Comparison of ENCODE assay signal across 8 cellular contexts in the genomic region with DNA sequence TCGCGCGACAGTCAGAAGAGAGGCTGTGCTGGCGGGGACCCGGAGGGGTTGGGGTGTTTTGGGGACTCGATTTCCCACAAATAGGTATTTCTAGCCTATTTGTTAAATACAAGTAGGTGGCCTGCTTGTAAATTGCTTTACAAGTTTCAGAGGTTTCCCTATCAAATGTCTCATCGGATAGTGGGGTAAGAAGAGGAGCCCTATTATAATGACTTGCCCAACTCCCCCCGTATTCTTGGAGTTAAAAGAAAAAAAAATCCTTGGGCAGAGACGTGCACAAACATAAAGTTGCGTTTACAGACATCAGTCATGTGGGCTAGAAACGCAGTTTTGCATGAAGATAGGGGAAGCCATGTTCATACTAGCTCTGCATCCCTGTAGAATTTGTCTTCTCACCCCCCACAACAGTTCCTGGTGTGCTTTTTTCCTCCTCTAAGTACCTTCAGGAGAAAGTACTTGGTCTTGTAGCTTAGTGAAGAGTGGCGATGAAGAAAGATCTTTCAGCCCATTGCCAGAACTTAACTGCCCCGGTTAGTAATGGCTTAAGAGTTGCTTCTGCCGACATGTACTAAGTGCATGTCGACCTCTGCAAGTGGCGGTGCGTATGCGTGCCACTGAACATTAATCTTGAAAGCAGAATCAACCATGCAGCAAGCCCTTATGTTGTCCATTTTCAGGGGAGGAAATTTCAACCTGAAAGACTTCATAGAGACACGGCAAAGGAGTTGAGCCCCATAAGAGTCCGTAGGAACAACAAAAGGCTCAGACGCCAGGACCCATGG. TPM values are rescaled to one million over a fixed set of nuclear protein-coding genes. Genes with fewer than 3 reads are reported as not detected.
DNase-seq lines count a peak whose midpoint lies in the region; ATAC-seq, FAIRE-seq and TF ChIP-seq lines count a peak whose summit lies in the region.

No MANE protein-coding gene starts in this region.

- H3K27me3 ChIP-seq in breast epithelium, result no peaks in the 10 kb centered on the region

- peak; percentile 28 for ATAC-seq in HG03378 (IDR thresholded peaks at IDR 0.05; ENCODE audit: unreplicated experiment)
- ATAC-seq in naive B cell (ENCODE audit: low read depth in 2 of 2), result no peak
- no peak for ATAC-seq in GM19035 (IDR thresholded peaks at IDR 0.05; ENCODE audit: unreplicated experiment)

- no peak for TF ChIP-seq CTCF in breast epithelium (IDR thresholded peaks at IDR 0.05)

- no peaks in the 10 kb centered on the region for H3K9me3 Mint-ChIP-seq in naive B cell

- H3K27ac ChIP-seq in breast epithelium, result peak overlapping the region; percentile 97 to 98

- intact Hi-C loops in breast epithelium (cut with DNase I; ENCODE audit: low total_unique reads), result no loop called here

- DNase-seq in GM12891 (ENCODE audit: insufficient read length, low spot score) (no peak), breast epithelium (ENCODE audit: low spot score in 2 of 2) (no peak), naive B cell (no peak), DMS79 treated with DMSO at 0.1 percent for 48 hours (lab: John Stamatoyannopoulos, UW) (no peak), EL (no peak), LoVo (ENCODE audit: low spot score) (no peak)

- H3K4me1 ChIP-seq in breast epithelium, result peaks cover 0 to 22% of the 10 kb centered on the region in 2 donors

- H3K27ac Mint-ChIP-seq in naive B cell, result peak overlapping the region; percentile 94 to 99 (median 98)

- peaks cover 33 to 43% (median 35%) of the 10 kb centered on the region in 3 donors for H3K4me1 Mint-ChIP-seq in naive B cell

- H3K4me3 Mint-ChIP-seq in naive B cell, result peak overlapping the region; percentile 92 to 99 (median 98)

- H3K4me3 ChIP-seq in breast epithelium, result peak overlapping the region; percentile 82 to 96 (median 90)

- no peaks in the 10 kb centered on the region for H3K9me3 ChIP-seq in breast epithelium

- TF ChIP-seq POLR2A in GM12891 (IDR thresholded peaks at IDR 0.05; ENCODE audit: low read depth, low read length), result no peak; the same call in 1 of the 2 replicates
- TF ChIP-seq POLR2A in breast epithelium (IDR thresholded peaks at IDR 0.05), result no peak

- no peak for FAIRE-seq in GM12891 (lab: Jason Lieb, UNC)

- no peaks in the 10 kb centered on the region for H3K27me3 Mint-ChIP-seq in naive B cell

- H3K36me3 Mint-ChIP-seq in naive B cell, result peaks cover 0 to 7% of the 10 kb centered on the region in 2 donors

- no peaks in the 10 kb centered on the region for H3K36me3 ChIP-seq in breast epithelium

TF ChIP-seq in GM12891, 5 proteins besides CTCF, POLR2A, EP300 and RAD21:
- peak; percentile 88 for TF ChIP-seq PAX5 (IDR thresholded peaks at IDR 0.05; ENCODE audit: insufficient read depth, low read length, severe bottlenecking)
- TF ChIP-seq TAF1 (IDR thresholded peaks at IDR 0.05; ENCODE audit: low read depth, low read length), result peak; percentile 66; the same call in 1 of the 2 replicates
- TF ChIP-seq POLR2AphosphoS5 (IDR thresholded peaks at IDR 0.05; ENCODE audit: low read depth, low read length), result peak; percentile 65
- no peak for TF ChIP-seq SPI1 (IDR thresholded peaks at IDR 0.05; ENCODE audit: low read depth, low read length)
- TF ChIP-seq POU2F2 (IDR thresholded peaks at IDR 0.05; ENCODE audit: low read depth, low read length), result no peak

RNA-seq across cellular contexts. Expression of a gene that starts 0.8 kb away (rescaled TPM):
- 75.6 TPM for polyA plus RNA-seq in GM12891 (2012; ENCODE audit: low read depth, missing spikeins)
- 100 to 1,000 TPM in 1 of 3 donors, 10 to 100 TPM in 2; 73.3 to 110 (median 76.4) TPM for total RNA-seq in breast epithelium
- polyA plus RNA-seq in naive B cell (ENCODE audit: low read depth in 6 of 6), result 10 to 100 TPM in 4 of 6 donors, 1 to 10 TPM in 2; 7.8 to 14.6 (median 13.2) TPM

RNA-seq across cellular contexts. Expression of a gene that starts 53.6 kb away (rescaled TPM):
- polyA plus RNA-seq in GM12891 (2012; ENCODE audit: low read depth, missing spikeins), result 3.5 TPM
- total RNA-seq in breast epithelium, result 10 to 100 TPM; 17.1 to 29.9 (median 23.9) TPM
- 1 to 10 TPM in 2 of 6 donors, under 1 TPM in 3, not detected in 1; 0.41 to 1.2 (median 0.89) TPM for polyA plus RNA-seq in naive B cell (ENCODE audit: low read depth in 6 of 6)

RNA-seq across cellular contexts. Expression of a gene that starts 55.1 kb away (rescaled TPM):
- polyA plus RNA-seq in GM12891 (2012; ENCODE audit: low read depth, missing spikeins), result 293 TPM
- total RNA-seq in breast epithelium, result 10 to 100 TPM; 34.0 to 39.2 (median 36.4) TPM
- polyA plus RNA-seq in naive B cell (ENCODE audit: low read depth in 6 of 6), result 10 to 100 TPM; 15.0 to 25.0 (median 20.4) TPM
